ENCODE assay signal across 26 cellular contexts in genomic region chr12:116860281-116860680, GRCh38. TPM values are rescaled to one million over a fixed set of nuclear protein-coding genes. Genes with fewer than 3 reads are reported as not detected.
DNase-seq lines count a peak whose midpoint lies in the region; ATAC-seq and TF ChIP-seq lines count a peak whose summit lies in the region.
"Had no signal": no experiment of that assay in that cellular context is flagged by ENCODE, and none has a peak within 500 bp of the region (broad histone marks: within the 10 kb centered on the region; RNA-seq: fewer than 3 reads in every experiment).

No MANE protein-coding gene starts in this region.

- no peak for DNase-seq in breast epithelium (ENCODE audit: low spot score in 2 of 2)
- no peak for DNase-seq in MCF 10A (ENCODE audit: unreplicated experiment)
- DNase-seq in ascending aorta (ENCODE audit: low spot score in 2 of 2) = no peak
- peak; percentile 54 for DNase-seq in left kidney (ENCODE audit: low read depth, low spot score)
- DNase-seq in thoracic aorta (ENCODE audit: low spot score) = no peak
- DNase-seq in activated CD4-positive, alpha-beta T cell treated with anti-CD3 and anti-CD28 coated beads, Interleukin-2, amount 50 U/mL, for 4 hours = no peak
- DNase-seq in nucleus accumbens (lab: John Stamatoyannopoulos, UW) = no peak
- DNase-seq: 8988T; activated CD4-positive, alpha-beta T cell treated with anti-CD3 and anti-CD28 coated beads, Interleukin-2, amount 10 ng/mL, durations not matched to agents 24 days and 14 days; activated naive CD8-positive, alpha-beta T cell treated with anti-CD3 and anti-CD28 coated beads, Interleukin-2, amount 50 U/mL, for 24 hours; left colon; MG63; NCI-H1436; NCI-H2171 treated with DMSO at 0.1 percent for 48 hours; NCI-H69; PC-3; SJCRH30; stimulated activated CD4-positive, alpha-beta T cell treated with anti-CD3 and anti-CD28 coated beads, Interleukin-12 subunit alpha, Interleukin-12 subunit beta, amount 100 ng/mL, for 4 hours; T-helper 17 cell had no signal

- ATAC-seq in thoracic aorta (ENCODE audit: insufficient number of reproducible peaks, low FRiP score, low read depth) (no peak), HG03439 (IDR thresholded peaks at IDR 0.05; ENCODE audit: unreplicated experiment) (no peak)
- ATAC-seq: activated naive CD8-positive, alpha-beta T cell treated with anti-CD3 and anti-CD28 coated beads, Interleukin-2, amount 50 U/mL, for 24 hours; gastroesophageal sphincter; left colon; PC-3; T-helper 17 cell had no signal

- no peak overlapping the region for H3K27ac ChIP-seq in breast epithelium
- H3K27ac ChIP-seq in ascending aorta = no peak overlapping the region
- no peak overlapping the region for H3K27ac ChIP-seq in thoracic aorta
- H3K27ac ChIP-seq: gastroesophageal sphincter, HL-60, neural progenitor cell, SJCRH30 had no signal

- H3K9me3 ChIP-seq in breast epithelium (no peaks in the 10 kb centered on the region), ascending aorta (no peaks in the 10 kb centered on the region), thoracic aorta (no peaks in the 10 kb centered on the region)
- H3K9me3 ChIP-seq: gastroesophageal sphincter, MG63, SJCRH30 had no signal

- H3K27me3 Mint-ChIP-seq in MCF 10A (ENCODE audit: insufficient read depth, unreplicated experiment) = no peaks in the 10 kb centered on the region

- H3K36me3 Mint-ChIP-seq in MCF 10A (ENCODE audit: insufficient read depth, unreplicated experiment) = no peaks in the 10 kb centered on the region
- H3K36me3 Mint-ChIP-seq: CD14-positive monocyte, neural progenitor cell had no signal

- H3K4me3 ChIP-seq in breast epithelium (peak overlapping the region in 2 of 3 donors; percentile 43 to 63), ascending aorta (peak overlapping the region; percentile 25 to 50), thoracic aorta (peak overlapping the region; percentile 57)
- H3K4me3 ChIP-seq: neural progenitor cell had no signal

- no TSS peak for BruUV-seq in MCF 10A (replicated peaks; lab: Mats Ljungman, UMichigan)

- H3K9me3 Mint-ChIP-seq in MCF 10A (ENCODE audit: unreplicated experiment) = no peaks in the 10 kb centered on the region
- H3K9me3 Mint-ChIP-seq: activated CD4-positive, alpha-beta T cell treated with anti-CD3 and anti-CD28 coated beads, Interleukin-2, amount 10 ng/mL, durations not matched to agents 24 days and 14 days; activated naive CD8-positive, alpha-beta T cell treated with anti-CD3 and anti-CD28 coated beads, Interleukin-2, amount 50 U/mL, for 24 hours; neural progenitor cell had no signal

- H3K36me3 ChIP-seq in breast epithelium (no peaks in the 10 kb centered on the region), ascending aorta (no peaks in the 10 kb centered on the region), thoracic aorta (no peaks in the 10 kb centered on the region)
- H3K36me3 ChIP-seq: gastroesophageal sphincter, MG63, neural progenitor cell, SJCRH30 had no signal

- H3K4me1 ChIP-seq in breast epithelium (no peaks in the 10 kb centered on the region), ascending aorta (peaks cover 3 to 27% of the 10 kb centered on the region in 2 donors), thoracic aorta (ENCODE audit: control insufficient read depth in 1 of 2, low read depth in 2 of 2) (peaks cover 22 to 36% of the 10 kb centered on the region in 2 donors)
- H3K4me1 ChIP-seq: neural progenitor cell had no signal

- TF ChIP-seq POLR2A in breast epithelium (IDR thresholded peaks at IDR 0.05) = no peak

- intact Hi-C loops in breast epithelium (cut with DNase I; ENCODE audit: low total_unique reads) = no loop called here
- intact Hi-C loops in MCF 10A (cut with micrococcal nuclease) = no loop called here
- intact Hi-C loops in ascending aorta (cut with DNase I) = no loop called here

- no peak for TF ChIP-seq CTCF in breast epithelium (IDR thresholded peaks at IDR 0.05)
- no peak for TF ChIP-seq CTCF in MCF 10A (IDR thresholded peaks at IDR 0.05; ENCODE audit: unreplicated experiment)
- TF ChIP-seq CTCF in ascending aorta (IDR thresholded peaks at IDR 0.05) = no peak
- no peak for TF ChIP-seq CTCF in thoracic aorta (IDR thresholded peaks at IDR 0.05)

- CTCF ChIA-PET in MCF 10A (lab: Yijun Ruan, JAX) = interaction anchor here (0.6 kb wide), 1 partner anchor 49 kb away, joined by 3 read pairs; no protein-coding TSS in a partner anchor

- H3K27me3 ChIP-seq in breast epithelium (peaks cover 0 to 5% of the 10 kb centered on the region in 2 donors), ascending aorta (no peaks in the 10 kb centered on the region), thoracic aorta (replicated peaks; ENCODE audit: insufficient read depth) (no peaks in the 10 kb centered on the region)
- H3K27me3 ChIP-seq: MG63, neural progenitor cell, SJCRH30 had no signal

- no peak overlapping the region for H3K4me3 Mint-ChIP-seq in MCF 10A (ENCODE audit: unreplicated experiment)
- H3K4me3 Mint-ChIP-seq: activated CD4-positive, alpha-beta T cell treated with anti-CD3 and anti-CD28 coated beads, Interleukin-2, amount 10 ng/mL, durations not matched to agents 24 days and 14 days; activated naive CD8-positive, alpha-beta T cell treated with anti-CD3 and anti-CD28 coated beads, Interleukin-2, amount 50 U/mL, for 24 hours; CD14-positive monocyte; T-helper 17 cell had no signal

- peaks cover 24% of the 10 kb centered on the region for H3K4me1 Mint-ChIP-seq in MCF 10A (ENCODE audit: insufficient read depth, unreplicated experiment)

- POLR2A ChIA-PET in MCF 10A (lab: Yijun Ruan, JAX) = no interaction called here

- no peak overlapping the region for H3K27ac Mint-ChIP-seq in MCF 10A (ENCODE audit: low read depth, unreplicated experiment)
- H3K27ac Mint-ChIP-seq: activated CD4-positive, alpha-beta T cell treated with anti-CD3 and anti-CD28 coated beads, Interleukin-2, amount 10 ng/mL, durations not matched to agents 24 days and 14 days; activated naive CD8-positive, alpha-beta T cell treated with anti-CD3 and anti-CD28 coated beads, Interleukin-2, amount 50 U/mL, for 24 hours; T-helper 17 cell had no signal

RNA-seq across cellular contexts. Expression of gene HRK, which starts 21.0 kb away (rescaled TPM):
- under 1 TPM; 0.15 to 0.33 (median 0.16) TPM for total RNA-seq in breast epithelium
- total RNA-seq in MCF 10A (2022) = 2.6 and 3.0 TPM in 2 replicates
- total RNA-seq in ascending aorta = not detected
- total RNA-seq in thoracic aorta = under 1 TPM in 1 of 2 donors, not detected in 1; 0.14 TPM
- total RNA-seq: activated CD4-positive, alpha-beta T cell treated with anti-CD3 and anti-CD28 coated beads, Interleukin-2, amount 10 ng/mL, durations not matched to agents 24 days and 14 days; bronchial epithelial cell; dermis microvascular lymphatic vessel endothelial cell had no signal

RNA-seq across cellular contexts. Expression of gene FBXW8, which starts 50.5 kb away (rescaled TPM):
- 10 to 100 TPM; 14.9 to 22.3 (median 16.4) TPM for total RNA-seq in breast epithelium
- total RNA-seq in MCF 10A (2022) = 24.2 and 24.8 TPM in 2 replicates
- total RNA-seq in ascending aorta = 3.3 TPM
- 10 to 100 TPM; 12.6 to 25.0 TPM for total RNA-seq in thoracic aorta
